ENCODE assay signal across 17 cellular contexts in the genomic region with DNA sequence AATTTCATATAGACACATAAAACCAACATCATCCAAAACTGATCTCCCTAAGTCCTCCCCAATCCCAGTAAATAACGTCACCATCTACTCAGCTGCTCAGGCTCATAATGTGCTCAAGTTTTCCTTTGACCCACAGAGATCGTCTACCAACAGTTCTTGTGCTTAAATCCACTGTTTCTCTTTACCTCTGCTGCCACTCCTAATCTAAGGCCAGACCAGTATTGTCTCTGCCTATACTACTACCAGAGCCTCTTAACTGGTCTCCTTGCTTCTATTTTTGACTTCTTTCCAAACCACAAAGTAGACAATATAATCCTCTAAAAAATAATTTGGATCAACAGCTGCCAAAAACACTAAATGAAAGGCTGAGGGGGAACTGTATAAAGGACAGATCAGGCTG.
"Had no signal": no experiment of that assay in that cellular context is flagged by ENCODE, and none has a peak within 500 bp of the region (broad histone marks: within the 10 kb centered on the region; RNA-seq: fewer than 3 reads in every experiment).

No MANE protein-coding gene starts in this region.

- H3K27me3 ChIP-seq: brain microvascular endothelial cell, right lobe of liver had no signal

- ATAC-seq: activated T-helper 17 cell treated with anti-CD3 and anti-CD28 coated beads, Interleukin-2, amount 50 U/mL, for 72 hours; esophagus mucosa; left colon; mucosa of descending colon; natural killer cell treated with Interleukin-12 subunit alpha and Interleukin-12 subunit beta and Interleukin-15 and Interleukin-18, amount 100 ng/mL, for 72 hours; right lobe of liver; stimulated activated naive B cell treated with anti-CD40 and anti-IgM and Interleukin-4, amounts not matched to agents 10 μg/mL and 1 μg/mL and 100 μg/mL, for 72 hours had no signal

- H3K36me3 ChIP-seq: brain microvascular endothelial cell, prostate gland, right lobe of liver had no signal

- H3K4me3 ChIP-seq: mucosa of descending colon, prostate gland, right lobe of liver had no signal

- H3K9me3 ChIP-seq: mucosa of descending colon, prostate gland, right lobe of liver had no signal

- DNase-seq: activated CD4-positive, alpha-beta T cell treated with anti-CD3 and anti-CD28 coated beads, Interleukin-2, amount 10 ng/mL, durations not matched to agents 7 days and 5 days; activated CD4-positive, CD25-positive, alpha-beta regulatory T cell; activated CD8-positive, alpha-beta memory T cell treated with anti-CD3 and anti-CD28 coated beads for 24 hours; activated naive CD4-positive, alpha-beta T cell treated with anti-CD3 and anti-CD28 coated beads, Interleukin-2, amount 10 ng/mL, durations not matched to agents 7 days and 5 days; brain microvascular endothelial cell; glutamatergic neuron; left colon; mammary epithelial cell; mucosa of descending colon; occipital lobe; right lobe of liver; stimulated activated CD4-positive, alpha-beta T cell treated with anti-CD3 and anti-CD28 coated beads, Interleukin-2, amount 100 ng/mL, for 24 hours; stimulated activated naive B cell treated with anti-CD40 and anti-IgM and Interleukin-4, amounts not matched to agents 10 μg/mL and 1 μg/mL and 100 μg/mL, for 72 hours had no signal

- H3K27ac ChIP-seq: brain microvascular endothelial cell, prostate gland, right lobe of liver had no signal

- H3K4me1 ChIP-seq: prostate gland had no signal
